Comparison of ENCODE assay signal across 15 cellular contexts in the genomic region with DNA sequence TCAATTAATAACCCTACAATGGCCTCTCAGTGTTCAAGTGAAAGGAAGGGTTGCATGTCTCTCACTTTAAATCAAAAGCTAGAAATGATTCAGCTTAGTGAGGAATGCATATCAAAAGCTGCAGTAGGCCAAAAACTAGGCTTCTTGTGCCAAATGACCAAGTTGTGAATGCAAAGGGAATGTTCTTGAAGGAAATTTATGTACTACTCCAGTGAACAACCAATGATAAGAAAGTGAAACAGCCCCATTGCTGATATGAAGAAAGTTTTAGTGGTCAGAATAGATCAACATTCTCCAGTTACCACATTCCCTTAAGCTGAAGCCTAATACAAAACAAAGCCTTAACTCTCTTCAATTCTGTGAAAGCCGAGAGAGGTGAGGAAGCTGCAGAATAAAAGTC. TPM values are rescaled to one million over a fixed set of nuclear protein-coding genes. Genes with fewer than 3 reads are reported as not detected.
DNase-seq lines count a peak whose midpoint lies in the region; ATAC-seq lines count a peak whose summit lies in the region.
"Had no signal": no experiment of that assay in that cellular context is flagged by ENCODE, and none has a peak within 500 bp of the region (broad histone marks: within the 10 kb centered on the region; RNA-seq: fewer than 3 reads in every experiment).

No MANE protein-coding gene starts in this region.

- ATAC-seq in GM18909 (IDR thresholded peaks at IDR 0.05; ENCODE audit: poor library complexity, unreplicated experiment) = peak; percentile 46
- ATAC-seq in GM21576 (IDR thresholded peaks at IDR 0.05; ENCODE audit: unreplicated experiment) = peak; percentile 29
- ATAC-seq: stimulated activated naive B cell treated with anti-CD40 and anti-IgM and Interleukin-4, amounts not matched to agents 10 μg/mL and 1 μg/mL and 100 μg/mL, for 72 hours; T-helper 17 cell had no signal

- DNase-seq in M059J (ENCODE audit: low read depth) (peak; percentile 10), left kidney (ENCODE audit: low read depth, low spot score) (peak; percentile 9), NCI-H226 (no peak), NOMO-1 (lab: John Stamatoyannopoulos, UW; ENCODE audit: unreplicated experiment in 2 of 2) (no peak), iPS-NIHi11 (ENCODE audit: low spot score) (no peak)
- DNase-seq: effector CD4-positive, alpha-beta T cell; HCEC 1CT; mesendoderm; MV-4-11; sigmoid colon; stimulated activated naive B cell treated with anti-CD40 and anti-IgM and Interleukin-4, amounts not matched to agents 10 μg/mL and 1 μg/mL and 100 μg/mL, for 72 hours; T-helper 17 cell; upper lobe of left lung had no signal

RNA-seq across cellular contexts. Expression of a gene that starts 10.0 kb away (rescaled TPM):
- total RNA-seq in M059J (2014; rRNA removed; shearing (Covaris generic)) = 0.20 and 0.52 TPM in 2 replicates
- total RNA-seq: T-helper 17 cell, upper lobe of left lung had no signal

RNA-seq across cellular contexts. Expression of a gene that starts 23.8 kb away (rescaled TPM):
- 6.9 and 21.5 TPM in 2 replicates for total RNA-seq in M059J (2014; rRNA removed; shearing (Covaris generic))

Comparison
In these comparisons a context has a peak if more than half of its experiments do, and no peak if none do; other contexts are left out.
1. DNase-seq: peak in M059J (single experiment) and left kidney (single experiment); none in NCI-H226 (single experiment), NOMO-1 (0 of 2) and iPS-NIHi11 (single experiment).